ENCODE assay signal across 1 cellular context in genomic region chr7:97872025-97872669, GRCh38.
TF ChIP-seq lines count a peak whose summit lies in the region.

ASNS (minus strand) TSS chr7:97872408; CDS start chr7:97869156, 3,252 bp downstream.

TF ChIP-seq in HepG2, 621 proteins besides CTCF, POLR2A, EP300 and RAD21 (continued from another document and continues in another):
- TF ChIP-seq ZNF407 (CRISPR knock-in tag; IDR thresholded peaks at IDR 0.05; ENCODE audit: not compliant biosample characterization) (no peak), HDAC6 (IDR thresholded peaks at IDR 0.05; ENCODE audit: low read depth, low read length) (no peak), ZNF567 (CRISPR knock-in tag; IDR thresholded peaks at IDR 0.05; ENCODE audit: borderline replicate concordance) (peak; percentile 67; the same call in 1 of the 2 replicates), PITX1 (CRISPR knock-in tag; IDR thresholded peaks at IDR 0.05) (peak; percentile 54; the same call in 1 of the 2 replicates), ATF3 (CRISPR knock-in tag; IDR thresholded peaks at IDR 0.05) (peak; percentile 80), HDAC1 (CRISPR knock-in tag; IDR thresholded peaks at IDR 0.05) (peak; percentile 93; the same call in 1 of the 2 replicates), ZEB1 (IDR thresholded peaks at IDR 0.05; ENCODE audit: insufficient replicate concordance, low read depth) (peak; percentile 79), ZNF281 (CRISPR knock-in tag; IDR thresholded peaks at IDR 0.05; ENCODE audit: borderline replicate concordance) (peak; percentile 10; the same call in 1 of the 2 replicates), IRX3 (CRISPR knock-in tag; IDR thresholded peaks at IDR 0.05; ENCODE audit: borderline replicate concordance, low read depth) (no peak; the same call in 1 of the 2 replicates), DMAP1 (CRISPR knock-in tag; IDR thresholded peaks at IDR 0.05) (peak; percentile 93), ZNF280D (CRISPR knock-in tag; IDR thresholded peaks at IDR 0.05) (peak; percentile 90), MED1 (CRISPR knock-in tag; IDR thresholded peaks at IDR 0.05) (peak; percentile 70), KAT8 (CRISPR knock-in tag; IDR thresholded peaks at IDR 0.05) (peak; percentile 84), NFATC3 (CRISPR knock-in tag; IDR thresholded peaks at IDR 0.05) (peak; percentile 64; the same call in 1 of the 2 replicates), RXRB (CRISPR knock-in tag; IDR thresholded peaks at IDR 0.05; ENCODE audit: borderline replicate concordance) (peak; percentile 28; the same call in 1 of the 2 replicates), SRSF1 (optimal IDR thresholded peaks at IDR 0.05; ENCODE audit: low read depth, low read length) (peak; percentile 19), E2F5 (CRISPR knock-in tag; conservative IDR thresholded peaks at IDR 0.05) (peak; percentile 42; the same call in 1 of the 2 replicates), ZNF704 (CRISPR knock-in tag; IDR thresholded peaks at IDR 0.05; ENCODE audit: borderline replicate concordance) (peak; percentile 33; the same call in 1 of the 2 replicates), ATF7-NPFF (CRISPR knock-in tag; IDR thresholded peaks at IDR 0.05; ENCODE audit: low read depth) (peak; percentile 83; the same call in 1 of the 2 replicates), SP4 (CRISPR knock-in tag; IDR thresholded peaks at IDR 0.05) (peak; percentile 67), HIC2 (CRISPR knock-in tag; IDR thresholded peaks at IDR 0.05; ENCODE audit: low read depth) (peak; percentile 68; the same call in 1 of the 2 replicates), THRA (CRISPR knock-in tag; IDR thresholded peaks at IDR 0.05; ENCODE audit: borderline replicate concordance) (peak; percentile 78), DR1 (CRISPR knock-in tag; IDR thresholded peaks at IDR 0.05) (peak; percentile 84), ZFX (CRISPR knock-in tag; IDR thresholded peaks at IDR 0.05; ENCODE audit: low read depth) (peak; percentile 83), POGK (CRISPR knock-in tag; conservative IDR thresholded peaks at IDR 0.05) (peak; percentile 93), YEATS4 (CRISPR knock-in tag; IDR thresholded peaks at IDR 0.05; ENCODE audit: borderline replicate concordance) (peak; percentile 96), KLF11 (CRISPR knock-in tag; IDR thresholded peaks at IDR 0.05) (peak; percentile 78; the same call in 1 of the 2 replicates), ETV6 (CRISPR knock-in tag; conservative IDR thresholded peaks at IDR 0.05) (peak; percentile 63), RFXANK (CRISPR knock-in tag; IDR thresholded peaks at IDR 0.05) (no peak), ZNF510 (CRISPR knock-in tag; IDR thresholded peaks at IDR 0.05; ENCODE audit: low read depth) (no peak), MYPOP (CRISPR knock-in tag; IDR thresholded peaks at IDR 0.05) (peak; percentile 95)
